Comparison of ENCODE assay signal across 24 cellular contexts in genomic region chr5:158691576-158691975, GRCh38.
"Had no signal": no experiment of that assay in that cellular context is flagged by ENCODE, and none has a peak within 500 bp of the region (broad histone marks: within the 10 kb centered on the region; RNA-seq: fewer than 3 reads in every experiment).

No MANE protein-coding gene starts in this region.

- H3K9me3 Mint-ChIP-seq: activated naive CD4-positive, alpha-beta T cell treated with anti-CD3 and anti-CD28 coated beads, Interleukin-2, amount 50 U/mL, for 72 hours; dendritic cell treated with granulocyte-macrophage colony-stimulating factor and Interleukin-4, amounts not matched to agents 40 ng/mL and 50 ng/mL, for 4 days; immature natural killer cell; naive thymus-derived CD8-positive, alpha-beta T cell; stimulated activated naive B cell treated with anti-CD40 and anti-IgM and Interleukin-4, amounts not matched to agents 10 μg/mL and 1 μg/mL and 100 μg/mL, for 72 hours; type B pancreatic cell had no signal

- H3K4me3 Mint-ChIP-seq: brain; dendritic cell treated with granulocyte-macrophage colony-stimulating factor and Interleukin-4, amounts not matched to agents 40 ng/mL and 50 ng/mL, for 4 days; immature natural killer cell; naive thymus-derived CD8-positive, alpha-beta T cell; stimulated activated naive B cell treated with anti-CD40 and anti-IgM and Interleukin-4, amounts not matched to agents 10 μg/mL and 1 μg/mL and 100 μg/mL, for 72 hours; type B pancreatic cell had no signal

- H3K36me3 Mint-ChIP-seq: activated naive CD4-positive, alpha-beta T cell treated with anti-CD3 and anti-CD28 coated beads, Interleukin-2, amount 50 U/mL, for 72 hours; brain; immature natural killer cell; naive thymus-derived CD8-positive, alpha-beta T cell; type B pancreatic cell had no signal

- H3K27me3 Mint-ChIP-seq: naive thymus-derived CD8-positive, alpha-beta T cell; stimulated activated naive B cell treated with anti-CD40 and anti-IgM and Interleukin-4, amounts not matched to agents 10 μg/mL and 1 μg/mL and 100 μg/mL, for 72 hours had no signal

- H3K9me3 ChIP-seq: sigmoid colon, thoracic aorta had no signal

- H3K4me1 ChIP-seq: foreskin keratinocyte, sigmoid colon had no signal

- DNase-seq: activated CD4-positive, alpha-beta T cell treated with anti-CD3 and anti-CD28 coated beads for 1 hour; activated CD4-positive, alpha-beta T cell treated with anti-CD3 and anti-CD28 coated beads, Interleukin-2, amount 50 U/mL, for 1 hour; activated gamma-delta T cell treated with Interleukin-2 at 50 U/mL for 16 hours; activated T-cell treated with anti-CD3 and anti-CD28 coated beads, Interleukin-2, amount 50 U/mL, for 1 hour; aorta; effector CD4-positive, alpha-beta T cell; foreskin keratinocyte; immature natural killer cell; naive thymus-derived CD8-positive, alpha-beta T cell; retina; sigmoid colon; stimulated activated CD4-positive, alpha-beta T cell treated with anti-CD3 and anti-CD28 coated beads, Interleukin-15, amount 100 ng/mL, for 24 hours; stimulated activated CD8-positive, alpha-beta memory T cell treated with anti-CD3 and anti-CD28 coated beads, Interleukin-4, amount 100 ng/mL, for 48 hours; stimulated activated naive B cell treated with anti-CD40 and anti-IgM and Interleukin-4, amounts not matched to agents 10 μg/mL and 1 μg/mL and 100 μg/mL, for 72 hours; T-helper 9 cell had no signal

- H3K27ac ChIP-seq: foreskin keratinocyte, hepatocyte, sigmoid colon, thoracic aorta had no signal

- H3K4me3 ChIP-seq: hepatocyte, lung, sigmoid colon, smooth muscle cell, thoracic aorta had no signal

- H3K27ac Mint-ChIP-seq: activated naive CD4-positive, alpha-beta T cell treated with anti-CD3 and anti-CD28 coated beads, Interleukin-2, amount 50 U/mL, for 72 hours; brain; dendritic cell treated with granulocyte-macrophage colony-stimulating factor and Interleukin-4, amounts not matched to agents 40 ng/mL and 50 ng/mL, for 4 days; immature natural killer cell; naive thymus-derived CD8-positive, alpha-beta T cell; progenitor cell of endocrine pancreas; type B pancreatic cell had no signal

- H3K27me3 ChIP-seq: hepatocyte had no signal

- H3K36me3 ChIP-seq: sigmoid colon, thoracic aorta had no signal
